1 cellular context compared by ENCODE assay signal in the genomic region with DNA sequence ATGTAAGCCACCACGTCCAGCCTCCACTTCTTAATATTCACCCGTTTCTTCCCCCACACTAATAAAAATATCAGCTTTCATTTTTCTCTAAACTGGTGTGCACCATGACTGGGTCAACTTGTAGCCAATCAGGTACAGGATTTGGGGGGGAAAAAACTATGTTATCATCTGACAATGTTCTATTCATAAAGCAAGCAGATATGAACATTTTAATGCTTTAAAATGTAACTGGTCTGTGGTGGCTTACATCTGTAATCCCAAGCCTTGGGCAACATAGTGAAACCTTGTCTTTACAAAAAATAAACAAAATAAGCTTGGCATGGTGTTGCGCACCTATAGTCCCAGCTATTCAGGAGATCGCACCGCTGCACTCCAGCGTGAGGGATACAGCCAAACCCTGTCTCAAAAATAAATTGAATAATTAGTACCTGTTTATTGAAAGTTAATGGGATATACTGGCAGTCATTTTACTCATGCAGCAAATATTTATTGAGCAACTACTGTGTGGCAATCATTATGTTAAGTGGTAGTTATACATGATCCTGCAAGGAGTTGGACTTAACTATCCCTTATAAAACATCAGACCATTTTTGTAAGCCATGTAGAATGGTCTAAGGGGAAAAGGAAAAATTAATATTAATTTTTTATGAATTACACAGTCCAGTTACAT.
TF ChIP-seq lines count a peak whose summit lies in the region.

No MANE protein-coding gene starts in this region.

TF ChIP-seq in HepG2, 621 proteins besides CTCF, POLR2A, EP300 and RAD21 (continued from another document):
- TF ChIP-seq CEBPB (IDR thresholded peaks at IDR 0.05; ENCODE audit: borderline replicate concordance, low read depth, low read length) (peak; percentile 36; the same call in 1 of the 2 replicates), SIN3B (IDR thresholded peaks at IDR 0.05; ENCODE audit: low read length) (no peak)
